ENCODE assay signal across 25 cellular contexts in genomic region chr4:71235321-71236206, GRCh38.
A peak's percentile ranks its signal among the peaks of the same experiment; 100 is the strongest.
DNase-seq lines count a peak whose midpoint lies in the region; ATAC-seq and TF ChIP-seq lines count a peak whose summit lies in the region.
"Had no signal": no experiment of that assay in that cellular context is flagged by ENCODE, and none has a peak within 500 bp of the region (broad histone marks: within the 10 kb centered on the region; RNA-seq: fewer than 3 reads in every experiment).

No MANE protein-coding gene starts in this region.

- WGBS in heart right ventricle, 2 donors, result 19 to 33% methylated on average over 12 of the region's 12 CpGs
- 43 to 48% methylated on average over 12 of the region's 12 CpGs for WGBS in gastroesophageal sphincter (ENCODE audit: low coverage in 1 of 2), 2 donors
- WGBS in esophagus squamous epithelium, 2 donors, result 62 to 63% methylated on average over 12 of the region's 12 CpGs

- POLR2A ChIA-PET in A673 (lab: Charles Lee; ENCODE audit: low non-redundant PET), result no interaction called here
- POLR2A ChIA-PET in CD8-positive, alpha-beta T cell (lab: Charles Lee), result interaction anchor here (0.8 kb wide), 1 partner anchor 31 kb away, joined by 6 read pairs; no protein-coding TSS in a partner anchor

- H3K27ac ChIP-seq in A673 (ENCODE audit: low read depth, low read length, poor library complexity, severe bottlenecking) (no peak overlapping the region), heart right ventricle (peak overlapping the region in 9 of 10 donors; percentile 13 to 74 (median 56)), gastroesophageal sphincter (no peak overlapping the region), esophagus squamous epithelium (no peak overlapping the region)
- H3K27ac ChIP-seq in CD8-positive, alpha-beta T cell (ENCODE audit: low read depth, low read length), result no peak overlapping the region
- H3K27ac ChIP-seq: BLaER1, prostate gland had no signal

- CTCF ChIA-PET in A673 (lab: Charles Lee), result interaction anchor here (0.7 kb wide), 1 partner anchor 51 kb away, joined by 9 read pairs; no protein-coding TSS in a partner anchor
- CTCF ChIA-PET in CD8-positive, alpha-beta T cell (lab: Charles Lee), result no interaction called here

- ATAC-seq in heart right ventricle (peak; percentile 53 to 81 (median 70)), gastroesophageal sphincter (no peak)
- no peak for ATAC-seq in CD8-positive, alpha-beta T cell
- ATAC-seq: activated CD8-positive, alpha-beta memory T cell treated with anti-CD3 and anti-CD28 coated beads, Interleukin-2, amount 10 ng/mL, durations not matched to agents 7 days and 5 days; body of pancreas; natural killer cell; T-cell had no signal

- peak; percentile 10 for DNase-seq in A673 (ENCODE audit: low spot score)
- DNase-seq in heart right ventricle, result peak in 1 of 2 donors; percentile 25
- peak; percentile 32 for DNase-seq in occipital lobe (lab: John Stamatoyannopoulos, UW)
- no peak for DNase-seq in CD8-positive, alpha-beta T cell
- DNase-seq in esophagus squamous epithelium (lab: John Stamatoyannopoulos, UW), result no peak
- no peak for DNase-seq in AG08396 (ENCODE audit: low spot score)
- DNase-seq: activated CD8-positive, alpha-beta memory T cell treated with anti-CD3 and anti-CD28 coated beads, Interleukin-2, amount 10 ng/mL, durations not matched to agents 7 days and 5 days; body of pancreas; Calu3; GOT3; kidney; mesendoderm; MM.1S; natural killer cell; NCI-H1436 treated with DMSO at 0.1 percent for 48 hours; NCI-H2171 treated with DMSO at 0.1 percent for 48 hours; NCI-H526; T-cell had no signal

- TF ChIP-seq CTCF in A673 (conservative IDR thresholded peaks at IDR 0.05; ENCODE audit: low read depth, low read length), result no peak
- TF ChIP-seq CTCF in brain (conservative IDR thresholded peaks at IDR 0.05), result no peak
- TF ChIP-seq CTCF in heart right ventricle (IDR thresholded peaks at IDR 0.05), result no peak
- no peak for TF ChIP-seq CTCF in CD8-positive, alpha-beta T cell (IDR thresholded peaks at IDR 0.05)
- no peak for TF ChIP-seq CTCF in gastroesophageal sphincter (IDR thresholded peaks at IDR 0.05)
- TF ChIP-seq CTCF in esophagus squamous epithelium (IDR thresholded peaks at IDR 0.05), result no peak

- peak overlapping the region; percentile 8 to 94 (median 57) for H3K27ac Mint-ChIP-seq in brain
- no peak overlapping the region for H3K27ac Mint-ChIP-seq in CD8-positive, alpha-beta T cell
- H3K27ac Mint-ChIP-seq: activated CD8-positive, alpha-beta memory T cell treated with anti-CD3 and anti-CD28 coated beads, Interleukin-2, amount 10 ng/mL, durations not matched to agents 7 days and 5 days; activated naive CD8-positive, alpha-beta T cell; activated T-helper 1 cell treated with anti-CD3 and anti-CD28 coated beads, Interleukin-12 subunit alpha, Interleukin-12 subunit beta, Interleukin-2, Interleukin-4 antibody, amounts not matched to agents 30 ng/mL and 10 ng/mL and 1 ng/mL, durations not matched to agents 14 hours and 24 hours and 36 hours; dendritic cell treated with granulocyte-macrophage colony-stimulating factor and Interleukin-4, amounts not matched to agents 40 ng/mL and 50 ng/mL, for 4 days; natural killer cell; T-cell had no signal

- H3K27me3 ChIP-seq in A673 (replicated peaks; ENCODE audit: insufficient read depth, low read depth, low read length, poor library complexity) (no peaks in the 10 kb centered on the region), heart right ventricle (no peaks in the 10 kb centered on the region), gastroesophageal sphincter (no peaks in the 10 kb centered on the region), esophagus squamous epithelium (no peaks in the 10 kb centered on the region)
- H3K27me3 ChIP-seq in CD8-positive, alpha-beta T cell (ENCODE audit: insufficient read depth, low read length), result no peaks in the 10 kb centered on the region
- H3K27me3 ChIP-seq: BLaER1, body of pancreas had no signal

- H3K4me3 Mint-ChIP-seq in brain, result peak overlapping the region in 4 of 5 experiments; percentile 21 to 70 (median 56)
- no peak overlapping the region for H3K4me3 Mint-ChIP-seq in CD8-positive, alpha-beta T cell
- H3K4me3 Mint-ChIP-seq: activated CD8-positive, alpha-beta memory T cell treated with anti-CD3 and anti-CD28 coated beads, Interleukin-2, amount 10 ng/mL, durations not matched to agents 7 days and 5 days; activated naive CD8-positive, alpha-beta T cell; activated T-helper 1 cell treated with anti-CD3 and anti-CD28 coated beads, Interleukin-12 subunit alpha, Interleukin-12 subunit beta, Interleukin-2, Interleukin-4 antibody, amounts not matched to agents 30 ng/mL and 10 ng/mL and 1 ng/mL, durations not matched to agents 14 hours and 24 hours and 36 hours; dendritic cell treated with granulocyte-macrophage colony-stimulating factor and Interleukin-4, amounts not matched to agents 40 ng/mL and 50 ng/mL, for 4 days; natural killer cell; T-cell had no signal

- no peak overlapping the region for H3K4me3 ChIP-seq in A673 (ENCODE audit: low read depth, low read length, poor library complexity, severe bottlenecking)
- peak overlapping the region in 7 of 10 donors; percentile 22 to 40 (median 33) for H3K4me3 ChIP-seq in heart right ventricle
- no peak overlapping the region for H3K4me3 ChIP-seq in CD8-positive, alpha-beta T cell (ENCODE audit: low read depth, low read length)
- H3K4me3 ChIP-seq in gastroesophageal sphincter, result no peak overlapping the region
- no peak overlapping the region for H3K4me3 ChIP-seq in esophagus squamous epithelium
- H3K4me3 ChIP-seq: BLaER1, body of pancreas, prostate gland had no signal

- TF ChIP-seq EP300 in gastroesophageal sphincter (IDR thresholded peaks at IDR 0.05), result no peak

- no TSS peak for BruUV-seq in A673 (replicated peaks; lab: Mats Ljungman, UMichigan)

- H3K9me3 Mint-ChIP-seq in brain, result no peaks in the 10 kb centered on the region
- H3K9me3 Mint-ChIP-seq in CD8-positive, alpha-beta T cell, result no peaks in the 10 kb centered on the region
- H3K9me3 Mint-ChIP-seq: activated T-helper 1 cell treated with anti-CD3 and anti-CD28 coated beads, Interleukin-12 subunit alpha, Interleukin-12 subunit beta, Interleukin-2, Interleukin-4 antibody, amounts not matched to agents 30 ng/mL and 10 ng/mL and 1 ng/mL, durations not matched to agents 14 hours and 24 hours and 36 hours; dendritic cell treated with granulocyte-macrophage colony-stimulating factor and Interleukin-4, amounts not matched to agents 40 ng/mL and 50 ng/mL, for 4 days; natural killer cell; T-cell had no signal

- H3K9me3 ChIP-seq in A673 (ENCODE audit: low read depth, low read length, poor library complexity, severe bottlenecking) (no peaks in the 10 kb centered on the region), heart right ventricle (no peaks in the 10 kb centered on the region), gastroesophageal sphincter (no peaks in the 10 kb centered on the region), esophagus squamous epithelium (no peaks in the 10 kb centered on the region)
- H3K9me3 ChIP-seq in CD8-positive, alpha-beta T cell (ENCODE audit: low read length), result no peaks in the 10 kb centered on the region
- H3K9me3 ChIP-seq: BLaER1, body of pancreas, prostate gland had no signal

- no peaks in the 10 kb centered on the region for H3K36me3 Mint-ChIP-seq in brain
- no peaks in the 10 kb centered on the region for H3K36me3 Mint-ChIP-seq in CD8-positive, alpha-beta T cell
- H3K36me3 Mint-ChIP-seq: activated CD8-positive, alpha-beta memory T cell treated with anti-CD3 and anti-CD28 coated beads, Interleukin-2, amount 10 ng/mL, durations not matched to agents 7 days and 5 days; activated naive CD8-positive, alpha-beta T cell; natural killer cell; T-cell had no signal

- H3K27me3 Mint-ChIP-seq in brain, result peaks cover 3% of the 10 kb centered on the region
- H3K27me3 Mint-ChIP-seq in CD8-positive, alpha-beta T cell (ENCODE audit: low read depth), result peaks cover 3% of the 10 kb centered on the region
- H3K27me3 Mint-ChIP-seq: T-cell had no signal

- peaks cover 11% of the 10 kb centered on the region for H3K4me1 ChIP-seq in A673 (ENCODE audit: insufficient read depth, low read length, poor library complexity, severe bottlenecking)
- peaks cover 0 to 61% (median 18%) of the 10 kb centered on the region in 9 donors for H3K4me1 ChIP-seq in heart right ventricle
- no peaks in the 10 kb centered on the region for H3K4me1 ChIP-seq in CD8-positive, alpha-beta T cell (ENCODE audit: insufficient read depth, low read length)
- H3K4me1 ChIP-seq in gastroesophageal sphincter, result peaks cover 0 to 26% (median 0%) of the 10 kb centered on the region in 3 donors
- peaks cover 6 to 30% (median 8%) of the 10 kb centered on the region in 3 donors for H3K4me1 ChIP-seq in esophagus squamous epithelium
- H3K4me1 ChIP-seq: BLaER1, prostate gland had no signal

- H3K36me3 ChIP-seq in A673 (ENCODE audit: insufficient read depth, low read length, poor library complexity, severe bottlenecking), result no peaks in the 10 kb centered on the region
- no peaks in the 10 kb centered on the region for H3K36me3 ChIP-seq in heart right ventricle
- no peaks in the 10 kb centered on the region for H3K36me3 ChIP-seq in CD8-positive, alpha-beta T cell (ENCODE audit: insufficient read depth, low read length)
- H3K36me3 ChIP-seq in gastroesophageal sphincter, result no peaks in the 10 kb centered on the region
- no peaks in the 10 kb centered on the region for H3K36me3 ChIP-seq in esophagus squamous epithelium
- H3K36me3 ChIP-seq: BLaER1, prostate gland had no signal

- peaks cover 93% of the 10 kb centered on the region for H3K4me1 Mint-ChIP-seq in brain
- no peaks in the 10 kb centered on the region for H3K4me1 Mint-ChIP-seq in CD8-positive, alpha-beta T cell (ENCODE audit: low read depth)

- intact Hi-C loops in A673 (cut with micrococcal nuclease; ENCODE audit: unreplicated experiment), result no loop called here
- intact Hi-C loops in heart right ventricle (cut with DNase I), result loop anchor here in 4 of 10 donors (10.0 kb wide), 3 partner anchors 51 to 479 kb away; no protein-coding TSS in a partner anchor
- intact Hi-C loops in CD8-positive, alpha-beta T cell (cut with DNase I, micrococcal nuclease), result no loop called here
- intact Hi-C loops in esophagus squamous epithelium (cut with DNase I), result no loop called here

- TF ChIP-seq POLR2A in gastroesophageal sphincter (IDR thresholded peaks at IDR 0.05) (no peak), esophagus squamous epithelium (IDR thresholded peaks at IDR 0.05) (no peak)

Comparison
In these comparisons a context has a peak if more than half of its experiments do, and no peak if none do; other contexts are left out.
1. DNase-seq: peak in A673 (single experiment) and occipital lobe (single experiment); none in CD8-positive, alpha-beta T cell (0 of 7), esophagus squamous epithelium (single experiment) and AG08396 (single experiment).
2. H3K27ac ChIP-seq: peak in heart right ventricle (9 of 10); none in A673 (single experiment), CD8-positive, alpha-beta T cell (single experiment), gastroesophageal sphincter (0 of 4) and esophagus squamous epithelium (0 of 4).
3. H3K4me3 ChIP-seq: peak in heart right ventricle (7 of 10); none in A673 (single experiment), CD8-positive, alpha-beta T cell (single experiment), gastroesophageal sphincter (0 of 2) and esophagus squamous epithelium (0 of 4).
4. ATAC-seq: peak in heart right ventricle (8 of 8); none in CD8-positive, alpha-beta T cell (single experiment) and gastroesophageal sphincter (single experiment).